ENCODE assay signal across 7 cellular contexts in genomic region chr12:106345739-106346138, GRCh38. TPM values are rescaled to one million over a fixed set of nuclear protein-coding genes. Genes with fewer than 3 reads are reported as not detected.
DNase-seq lines count a peak whose midpoint lies in the region; ATAC-seq, FAIRE-seq and TF ChIP-seq lines count a peak whose summit lies in the region.

No MANE protein-coding gene starts in this region.

- no peaks in the 10 kb centered on the region for H3K27me3 ChIP-seq in bronchial epithelial cell (ENCODE audit: control insufficient read depth, insufficient read depth, low read length)
- H3K27me3 ChIP-seq in left lung, result no peaks in the 10 kb centered on the region

- peaks cover 7 to 19% of the 10 kb centered on the region in 2 donors for H3K4me1 ChIP-seq in left lung

- intact Hi-C loops in left lung (cut with DNase I), result loop anchor here in 1 of 2 donors (5.0 kb wide), 1 partner anchor 118 kb away; no protein-coding TSS in a partner anchor

- TF ChIP-seq CTCF in GM12872 (IDR thresholded peaks at IDR 0.05; ENCODE audit: insufficient read depth, low read depth, low read length), result 0 out of 3 replicates have a peak, but pooled peaks have one; percentile 15
- TF ChIP-seq CTCF in bronchial epithelial cell (IDR thresholded peaks at IDR 0.05; ENCODE audit: insufficient read depth, low read length, severe bottlenecking), result peak; percentile 58
- TF ChIP-seq CTCF in left lung (IDR thresholded peaks at IDR 0.05), result peak; percentile 22 to 35

- H3K36me3 ChIP-seq in bronchial epithelial cell (ENCODE audit: control insufficient read depth, insufficient read depth, low read length) (no peaks in the 10 kb centered on the region), left lung (peaks cover 0 to 40% of the 10 kb centered on the region in 2 donors)

- DNase-seq in NCI-H524 treated with DMSO at 0.1 percent for 48 hours (lab: John Stamatoyannopoulos, UW) (peak; percentile 20), bronchial epithelial cell (ENCODE audit: low read depth) (peak; percentile 77), left lung (no peak), occipital lobe (lab: John Stamatoyannopoulos, UW) (no peak)
- no peak for DNase-seq in activated CD4-positive, alpha-beta T cell treated with anti-CD3 and anti-CD28 coated beads, Interleukin-2, amount 50 U/mL, for 48 hours

- no peak for FAIRE-seq in bronchial epithelial cell (lab: Jason Lieb, UNC)

- ATAC-seq in left lung (peak; percentile 69), GM19023 (IDR thresholded peaks at IDR 0.05; ENCODE audit: unreplicated experiment) (no peak)

- H3K4me3 ChIP-seq in bronchial epithelial cell (ENCODE audit: low read depth, low read length) (no peak overlapping the region), left lung (no peak overlapping the region)

- H3K27ac ChIP-seq in left lung, result peak overlapping the region in 1 of 2 donors; percentile 25

- H3K9me3 ChIP-seq in left lung, result no peaks in the 10 kb centered on the region

RNA-seq across cellular contexts. Expression of gene POLR3B, which starts 11.8 kb away (rescaled TPM):
- total RNA-seq in bronchial epithelial cell (9.7 and 9.9 TPM in 2 replicates), left lung (10 to 100 TPM; 10.9 to 14.1 TPM), occipital lobe (12.6 TPM)

RNA-seq across cellular contexts. Expression of gene TCP11L2, which starts 43.2 kb away (rescaled TPM):
- total RNA-seq in bronchial epithelial cell (31.6 and 43.9 TPM in 2 replicates), left lung (10 to 100 TPM; 27.7 to 49.5 TPM), occipital lobe (39.8 TPM)

Comparison
In these comparisons a context has a peak if more than half of its experiments do, and no peak if none do; other contexts are left out.
1. DNase-seq: peak in NCI-H524 treated with DMSO at 0.1 percent for 48 hours (single experiment) and bronchial epithelial cell (single experiment); none in left lung (0 of 2), occipital lobe (single experiment) and activated CD4-positive, alpha-beta T cell treated with anti-CD3 and anti-CD28 coated beads, Interleukin-2, amount 50 U/mL, for 48 hours (0 of 2).
2. Peak in every context shown above with its lines, with median percentiles within 50 percentile points of each other: CTCF ChIP-seq.